Comparison of ENCODE assay signal across 22 cellular contexts in genomic region chr14:80946187-80946586, GRCh38. TPM values are rescaled to one million over a fixed set of nuclear protein-coding genes. Genes with fewer than 3 reads are reported as not detected.
DNase-seq lines count a peak whose midpoint lies in the region; ATAC-seq and TF ChIP-seq lines count a peak whose summit lies in the region.
"Had no signal": no experiment of that assay in that cellular context is flagged by ENCODE, and none has a peak within 500 bp of the region (broad histone marks: within the 10 kb centered on the region; RNA-seq: fewer than 3 reads in every experiment).

No MANE protein-coding gene starts in this region.

- no peak for TF ChIP-seq POLR2A in upper lobe of left lung (IDR thresholded peaks at IDR 0.05)

- POLR2A ChIA-PET in activated CD4-positive, alpha-beta T cell treated with anti-CD3 and anti-CD28 coated beads for 36 hours (lab: Charles Lee), result no interaction called here
- POLR2A ChIA-PET in activated CD4-positive, alpha-beta T cell treated with anti-CD3 and anti-CD28 coated beads, Interleukin-2, amount 10 ng/mL, durations not matched to agents 7 days and 5 days (lab: Charles Lee), result no interaction called here

- intact Hi-C loops in activated CD4-positive, alpha-beta T cell treated with anti-CD3 and anti-CD28 coated beads for 36 hours (cut with DNase I, micrococcal nuclease), result loop anchor here (2.0 to 10.0 kb wide), 4 partner anchors 15 to 589 kb away; partner anchors contain the start of genes SEL1L (in 1 of the 2) and STON2 (in 1 of the 2)

- peak overlapping the region; percentile 88 for H3K27ac Mint-ChIP-seq in activated CD4-positive, alpha-beta T cell treated with anti-CD3 and anti-CD28 coated beads for 36 hours
- no peak overlapping the region for H3K27ac Mint-ChIP-seq in activated CD4-positive, alpha-beta T cell treated with anti-CD3 and anti-CD28 coated beads, Interleukin-2, amount 10 ng/mL, durations not matched to agents 7 days and 5 days
- peak overlapping the region; percentile 73 for H3K27ac Mint-ChIP-seq in stimulated activated naive CD8-positive, alpha-beta T cell treated with anti-CD3 and anti-CD28 coated beads, Interleukin-15, Interleukin-2, amounts not matched to agents 100 ng/mL and 50 ng/mL, for 24 hours
- H3K27ac Mint-ChIP-seq: brain, naive B cell had no signal

- no peak for DNase-seq in activated CD4-positive, alpha-beta T cell treated with anti-CD3 and anti-CD28 coated beads for 36 hours
- no peak for DNase-seq in activated CD4-positive, alpha-beta T cell treated with anti-CD3 and anti-CD28 coated beads, Interleukin-2, amount 10 ng/mL, durations not matched to agents 7 days and 5 days
- no peak for DNase-seq in stimulated activated naive CD8-positive, alpha-beta T cell treated with anti-CD3 and anti-CD28 coated beads, Interleukin-15, Interleukin-2, amounts not matched to agents 100 U/mL and 50 U/mL, for 24 hours
- peak; percentile 72 for DNase-seq in epithelial cell of esophagus (ENCODE audit: low read depth)
- no peak for DNase-seq in upper lobe of left lung
- no peak for DNase-seq in brain microvascular endothelial cell
- DNase-seq in NCI-H1105 treated with DMSO at 0.1 percent for 48 hours (lab: John Stamatoyannopoulos, UW), result no peak
- DNase-seq: activated CD4-positive, alpha-beta T cell treated with anti-CD3 and anti-CD28 coated beads, Interleukin-2, amount 50 U/mL, for 4 hours; DMS53; effector CD4-positive, alpha-beta T cell; GDM1; hypothalamus; left ventricle myocardium inferior; naive B cell; NCI-H146; NCI-H510A treated with DMSO at 0.1 percent for 48 hours; psoas muscle; substantia nigra; upper lobe of right lung had no signal

- no peak overlapping the region for H3K4me3 ChIP-seq in epithelial cell of esophagus (ENCODE audit: low read length)
- no peak overlapping the region for H3K4me3 ChIP-seq in upper lobe of left lung
- H3K4me3 ChIP-seq in brain microvascular endothelial cell (ENCODE audit: low read depth, low read length), result no peak overlapping the region
- H3K4me3 ChIP-seq: left ventricle myocardium inferior, psoas muscle, SK-N-MC, upper lobe of right lung had no signal

- H3K4me1 ChIP-seq in upper lobe of left lung, result peaks cover 1 to 10% (median 5%) of the 10 kb centered on the region in 4 donors

- H3K9me3 Mint-ChIP-seq in activated CD4-positive, alpha-beta T cell treated with anti-CD3 and anti-CD28 coated beads for 36 hours (ENCODE audit: low read depth), result peaks cover 1% of the 10 kb centered on the region
- H3K9me3 Mint-ChIP-seq in activated CD4-positive, alpha-beta T cell treated with anti-CD3 and anti-CD28 coated beads, Interleukin-2, amount 10 ng/mL, durations not matched to agents 7 days and 5 days, result peaks cover 22% of the 10 kb centered on the region
- peaks cover 3% of the 10 kb centered on the region for H3K9me3 Mint-ChIP-seq in stimulated activated naive CD8-positive, alpha-beta T cell treated with anti-CD3 and anti-CD28 coated beads, Interleukin-15, Interleukin-2, amounts not matched to agents 100 ng/mL and 50 ng/mL, for 24 hours
- H3K9me3 Mint-ChIP-seq: naive B cell had no signal

- CTCF ChIA-PET in activated CD4-positive, alpha-beta T cell treated with anti-CD3 and anti-CD28 coated beads for 36 hours (lab: Charles Lee), result interaction anchor here (0.9 to 1.2 kb wide), 2 partner anchors 10 to 15 kb away, joined by 3 read pairs; no protein-coding TSS in a partner anchor
- CTCF ChIA-PET in activated CD4-positive, alpha-beta T cell treated with anti-CD3 and anti-CD28 coated beads, Interleukin-2, amount 10 ng/mL, durations not matched to agents 7 days and 5 days (lab: Charles Lee), result no interaction called here

- H3K27me3 ChIP-seq in upper lobe of left lung, result no peaks in the 10 kb centered on the region
- H3K27me3 ChIP-seq in brain microvascular endothelial cell (replicated peaks), result no peaks in the 10 kb centered on the region
- H3K27me3 ChIP-seq: upper lobe of right lung had no signal

- no peak for TF ChIP-seq EP300 in upper lobe of left lung (IDR thresholded peaks at IDR 0.05)

- no peaks in the 10 kb centered on the region for H3K9me3 ChIP-seq in upper lobe of left lung
- H3K9me3 ChIP-seq: left ventricle myocardium inferior, psoas muscle, upper lobe of right lung had no signal

- H3K36me3 Mint-ChIP-seq in activated CD4-positive, alpha-beta T cell treated with anti-CD3 and anti-CD28 coated beads for 36 hours (ENCODE audit: low read depth), result no peaks in the 10 kb centered on the region
- peaks cover 4% of the 10 kb centered on the region for H3K36me3 Mint-ChIP-seq in activated CD4-positive, alpha-beta T cell treated with anti-CD3 and anti-CD28 coated beads, Interleukin-2, amount 10 ng/mL, durations not matched to agents 7 days and 5 days (ENCODE audit: low read depth)
- H3K36me3 Mint-ChIP-seq in stimulated activated naive CD8-positive, alpha-beta T cell treated with anti-CD3 and anti-CD28 coated beads, Interleukin-15, Interleukin-2, amounts not matched to agents 100 ng/mL and 50 ng/mL, for 24 hours (ENCODE audit: low read depth), result peaks cover 3% of the 10 kb centered on the region
- H3K36me3 Mint-ChIP-seq: brain, naive B cell had no signal

- H3K27ac ChIP-seq in upper lobe of left lung (no peak overlapping the region), brain microvascular endothelial cell (no peak overlapping the region)
- H3K27ac ChIP-seq: left ventricle myocardium inferior, psoas muscle, SK-N-MC, upper lobe of right lung had no signal

- H3K4me1 Mint-ChIP-seq in activated CD4-positive, alpha-beta T cell treated with anti-CD3 and anti-CD28 coated beads for 36 hours, result peaks cover 38% of the 10 kb centered on the region
- peaks cover 26% of the 10 kb centered on the region for H3K4me1 Mint-ChIP-seq in activated CD4-positive, alpha-beta T cell treated with anti-CD3 and anti-CD28 coated beads, Interleukin-2, amount 10 ng/mL, durations not matched to agents 7 days and 5 days
- peaks cover 46% of the 10 kb centered on the region for H3K4me1 Mint-ChIP-seq in stimulated activated naive CD8-positive, alpha-beta T cell treated with anti-CD3 and anti-CD28 coated beads, Interleukin-15, Interleukin-2, amounts not matched to agents 100 ng/mL and 50 ng/mL, for 24 hours (ENCODE audit: low read depth)

- H3K36me3 ChIP-seq in upper lobe of left lung (no peaks in the 10 kb centered on the region), brain microvascular endothelial cell (replicated peaks) (no peaks in the 10 kb centered on the region)
- H3K36me3 ChIP-seq: left ventricle myocardium inferior, upper lobe of right lung had no signal

- in situ Hi-C loops in brain microvascular endothelial cell (cut with HindIII; ENCODE audit: low pct_ligation_motif_present, low sequenced_read_pairs), result no loop called here

- 73 to 89% methylated on average over 1 of the region's 1 CpG for WGBS in upper lobe of left lung, 2 donors

- H3K4me3 Mint-ChIP-seq in activated CD4-positive, alpha-beta T cell treated with anti-CD3 and anti-CD28 coated beads for 36 hours, result no peak overlapping the region
- H3K4me3 Mint-ChIP-seq in activated CD4-positive, alpha-beta T cell treated with anti-CD3 and anti-CD28 coated beads, Interleukin-2, amount 10 ng/mL, durations not matched to agents 7 days and 5 days, result no peak overlapping the region
- no peak overlapping the region for H3K4me3 Mint-ChIP-seq in stimulated activated naive CD8-positive, alpha-beta T cell treated with anti-CD3 and anti-CD28 coated beads, Interleukin-15, Interleukin-2, amounts not matched to agents 100 ng/mL and 50 ng/mL, for 24 hours
- H3K4me3 Mint-ChIP-seq: brain, naive B cell had no signal

- ATAC-seq in activated CD4-positive, alpha-beta T cell treated with anti-CD3 and anti-CD28 coated beads for 36 hours, result peak; percentile 24
- ATAC-seq in stimulated activated naive CD8-positive, alpha-beta T cell treated with anti-CD3 and anti-CD28 coated beads, Interleukin-15, Interleukin-2, amounts not matched to agents 100 U/mL and 50 U/mL, for 24 hours, result no peak
- no peak for ATAC-seq in upper lobe of left lung (ENCODE audit: low FRiP score in 2 of 2)
- ATAC-seq: psoas muscle, upper lobe of right lung had no signal

- no peaks in the 10 kb centered on the region for H3K27me3 Mint-ChIP-seq in activated CD4-positive, alpha-beta T cell treated with anti-CD3 and anti-CD28 coated beads for 36 hours
- H3K27me3 Mint-ChIP-seq in activated CD4-positive, alpha-beta T cell treated with anti-CD3 and anti-CD28 coated beads, Interleukin-2, amount 10 ng/mL, durations not matched to agents 7 days and 5 days, result peaks cover 14% of the 10 kb centered on the region
- peaks cover 8% of the 10 kb centered on the region for H3K27me3 Mint-ChIP-seq in stimulated activated naive CD8-positive, alpha-beta T cell treated with anti-CD3 and anti-CD28 coated beads, Interleukin-15, Interleukin-2, amounts not matched to agents 100 ng/mL and 50 ng/mL, for 24 hours

- TF ChIP-seq CTCF in epithelial cell of esophagus (IDR thresholded peaks at IDR 0.05; ENCODE audit: insufficient read depth, low read depth, low read length, missing control alignments) (no peak), upper lobe of left lung (IDR thresholded peaks at IDR 0.05) (no peak), brain microvascular endothelial cell (IDR thresholded peaks at IDR 0.05; ENCODE audit: low read depth, low read length, missing control alignments) (no peak)

RNA-seq across cellular contexts. Expression of gene CEP128, which starts 4.6 kb away (rescaled TPM):
- total RNA-seq in activated CD4-positive, alpha-beta T cell treated with anti-CD3 and anti-CD28 coated beads for 36 hours, result 10 to 100 TPM; 18.6 to 21.6 TPM
- total RNA-seq in activated CD4-positive, alpha-beta T cell treated with anti-CD3 and anti-CD28 coated beads, Interleukin-2, amount 10 ng/mL, durations not matched to agents 7 days and 5 days, result 10 to 100 TPM; 27.4 to 35.8 TPM
- total RNA-seq in upper lobe of left lung, result 10 to 100 TPM in 2 of 6 donors, 1 to 10 TPM in 4; 5.7 to 31.7 (median 7.5) TPM

RNA-seq across cellular contexts. Expression of gene TSHR, which starts 9.2 kb away (rescaled TPM):
- not detected for total RNA-seq in activated CD4-positive, alpha-beta T cell treated with anti-CD3 and anti-CD28 coated beads for 36 hours
- 1 to 10 TPM in 1 of 2 experiments, under 1 TPM in 1; 0.82 to 1.0 TPM for total RNA-seq in activated CD4-positive, alpha-beta T cell treated with anti-CD3 and anti-CD28 coated beads, Interleukin-2, amount 10 ng/mL, durations not matched to agents 7 days and 5 days
- 1 to 10 TPM in 1 of 6 donors, not detected in 5; 1.4 TPM for total RNA-seq in upper lobe of left lung
- total RNA-seq: left ventricle myocardium inferior, upper lobe of right lung had no signal
